ENCODE assay signal across 12 cellular contexts in genomic region chr11:114346709-114347141, GRCh38. TPM values are rescaled to one million over a fixed set of nuclear protein-coding genes. Genes with fewer than 3 reads are reported as not detected.
DNase-seq lines count a peak whose midpoint lies in the region; ATAC-seq lines count a peak whose summit lies in the region.
"Had no signal": no experiment of that assay in that cellular context is flagged by ENCODE, and none has a peak within 500 bp of the region (broad histone marks: within the 10 kb centered on the region; RNA-seq: fewer than 3 reads in every experiment).

No MANE protein-coding gene starts in this region.

- peak overlapping the region in 1 of 7 donors; percentile 9 for H3K27ac Mint-ChIP-seq in CD4-positive, alpha-beta memory T cell
- no peak overlapping the region for H3K27ac Mint-ChIP-seq in T-helper 2 cell treated with Interferon-gamma antibody and Interleukin-4, amounts not matched to agents 5 μg/mL and 100 μg/mL, for 36 hours
- no peak overlapping the region for H3K27ac Mint-ChIP-seq in memory B cell
- H3K27ac Mint-ChIP-seq: nephron had no signal

- CTCF ChIA-PET in CD4-positive, alpha-beta memory T cell (lab: Charles Lee; ENCODE audit: partially characterized antibody): interaction anchor here (1.1 to 1.8 kb wide), 5 partner anchors 9 to 203 kb away, joined by 3 to 6 read pairs (median 4); no protein-coding TSS in a partner anchor

- intact Hi-C loops in CD4-positive, alpha-beta memory T cell (cut with micrococcal nuclease): no loop called here

- no peaks in the 10 kb centered on the region for H3K36me3 Mint-ChIP-seq in CD4-positive, alpha-beta memory T cell
- no peaks in the 10 kb centered on the region for H3K36me3 Mint-ChIP-seq in T-helper 2 cell treated with Interferon-gamma antibody and Interleukin-4, amounts not matched to agents 5 μg/mL and 100 μg/mL, for 36 hours (ENCODE audit: low read depth)
- no peaks in the 10 kb centered on the region for H3K36me3 Mint-ChIP-seq in memory B cell

- ATAC-seq in memory B cell (ENCODE audit: low read depth): peak; percentile 35
- no peak for ATAC-seq in left lobe of liver

- peak in 4 of 5 donors; percentile 19 to 40 (median 26) for DNase-seq in CD4-positive, alpha-beta memory T cell
- peak; percentile 19 for DNase-seq in H4 (ENCODE audit: low spot score)
- no peak for DNase-seq in T-helper 2 cell treated with Interferon-gamma antibody and Interleukin-4, amounts not matched to agents 5 μg/mL and 100 μg/mL, for 36 hours (ENCODE audit: low spot score)
- DNase-seq in memory B cell (ENCODE audit: low spot score in 2 of 2): no peak
- DNase-seq in OCI-M2 (lab: John Stamatoyannopoulos, UW; ENCODE audit: unreplicated experiment): no peak
- DNase-seq in NCI-H1436 (lab: John Stamatoyannopoulos, UW): no peak
- DNase-seq in left lobe of liver (ENCODE audit: low spot score): no peak
- DNase-seq: activated gamma-delta T cell treated with Interleukin-2 at 50 U/mL for 16 hours, dorsolateral prefrontal cortex, NCI-H187 had no signal

- H3K27ac ChIP-seq in CD4-positive, alpha-beta memory T cell (ENCODE audit: low read depth, low read length): no peak overlapping the region
- H3K27ac ChIP-seq: dorsolateral prefrontal cortex had no signal

- H3K9me3 Mint-ChIP-seq in CD4-positive, alpha-beta memory T cell: no peaks in the 10 kb centered on the region
- no peaks in the 10 kb centered on the region for H3K9me3 Mint-ChIP-seq in T-helper 2 cell treated with Interferon-gamma antibody and Interleukin-4, amounts not matched to agents 5 μg/mL and 100 μg/mL, for 36 hours
- no peaks in the 10 kb centered on the region for H3K9me3 Mint-ChIP-seq in memory B cell
- H3K9me3 Mint-ChIP-seq: nephron had no signal

- peak overlapping the region in 7 of 8 donors; percentile 10 to 78 (median 52) for H3K4me3 Mint-ChIP-seq in CD4-positive, alpha-beta memory T cell
- H3K4me3 Mint-ChIP-seq in T-helper 2 cell treated with Interferon-gamma antibody and Interleukin-4, amounts not matched to agents 5 μg/mL and 100 μg/mL, for 36 hours: peak overlapping the region; percentile 36
- peak overlapping the region; percentile 52 for H3K4me3 Mint-ChIP-seq in memory B cell
- H3K4me3 Mint-ChIP-seq: nephron had no signal

- H3K36me3 ChIP-seq in CD4-positive, alpha-beta memory T cell (ENCODE audit: insufficient read depth, low read length): no peaks in the 10 kb centered on the region

- no peaks in the 10 kb centered on the region for H3K27me3 ChIP-seq in CD4-positive, alpha-beta memory T cell (ENCODE audit: insufficient read depth, low read length)
- H3K27me3 ChIP-seq: dorsolateral prefrontal cortex had no signal

- no peak overlapping the region for H3K4me3 ChIP-seq in CD4-positive, alpha-beta memory T cell (ENCODE audit: low read length in 2 of 2)

- no peaks in the 10 kb centered on the region for H3K4me1 ChIP-seq in CD4-positive, alpha-beta memory T cell (ENCODE audit: insufficient read depth, low read length)

- peaks cover 1 to 7% (median 5%) of the 10 kb centered on the region in 4 donors for H3K4me1 Mint-ChIP-seq in CD4-positive, alpha-beta memory T cell
- peaks cover 11% of the 10 kb centered on the region for H3K4me1 Mint-ChIP-seq in T-helper 2 cell treated with Interferon-gamma antibody and Interleukin-4, amounts not matched to agents 5 μg/mL and 100 μg/mL, for 36 hours (ENCODE audit: low read depth)
- no peaks in the 10 kb centered on the region for H3K4me1 Mint-ChIP-seq in memory B cell
- H3K4me1 Mint-ChIP-seq: nephron had no signal

- POLR2A ChIA-PET in CD4-positive, alpha-beta memory T cell (lab: Charles Lee; ENCODE audit: partially characterized antibody): interaction anchor here (1.5 kb wide), 1 partner anchor 92 kb away, joined by 3 read pairs; the partner anchor contains the start of gene REXO2

- no peaks in the 10 kb centered on the region for H3K9me3 ChIP-seq in CD4-positive, alpha-beta memory T cell (ENCODE audit: control insufficient read depth in 1 of 2, low read length in 2 of 2)

- no peaks in the 10 kb centered on the region for H3K27me3 Mint-ChIP-seq in CD4-positive, alpha-beta memory T cell
- H3K27me3 Mint-ChIP-seq in T-helper 2 cell treated with Interferon-gamma antibody and Interleukin-4, amounts not matched to agents 5 μg/mL and 100 μg/mL, for 36 hours (ENCODE audit: low read depth): no peaks in the 10 kb centered on the region
- H3K27me3 Mint-ChIP-seq in memory B cell: no peaks in the 10 kb centered on the region

RNA-seq across cellular contexts. Expression of gene NNMT, which starts 50.5 kb away (rescaled TPM):
- not detected for total RNA-seq in CD4-positive, alpha-beta memory T cell
- not detected for polyA plus RNA-seq in CD4-positive, alpha-beta memory T cell
- 895 and 907 TPM in 2 replicates for total RNA-seq in H4 (2014; rRNA removed; shearing (Covaris generic))
- 588 TPM for total RNA-seq in left lobe of liver
- total RNA-seq: OCI-LY7 had no signal

RNA-seq across cellular contexts. Expression of gene C11orf71, which starts 53.6 kb away (rescaled TPM):
- total RNA-seq in CD4-positive, alpha-beta memory T cell: 10 to 100 TPM; 15.1 to 15.6 TPM
- 10 to 100 TPM; 12.8 to 13.9 TPM for polyA plus RNA-seq in CD4-positive, alpha-beta memory T cell
- 5.8 and 7.9 TPM in 2 replicates for total RNA-seq in H4 (2014; rRNA removed; shearing (Covaris generic))
- 11.9 TPM for total RNA-seq in left lobe of liver

RNA-seq across cellular contexts. Expression of gene RBM7, which starts 53.7 kb away (rescaled TPM):
- 10 to 100 TPM; 35.8 to 43.0 TPM for total RNA-seq in CD4-positive, alpha-beta memory T cell
- 10 to 100 TPM; 23.1 to 39.8 TPM for polyA plus RNA-seq in CD4-positive, alpha-beta memory T cell
- 55.1 and 59.9 TPM in 2 replicates for total RNA-seq in H4 (2014; rRNA removed; shearing (Covaris generic))
- 8.7 TPM for total RNA-seq in left lobe of liver

Comparison
In these comparisons a context has a peak if more than half of its experiments do, and no peak if none do; other contexts are left out.
1. DNase-seq: peak in CD4-positive, alpha-beta memory T cell (4 of 5) and H4 (single experiment); none in T-helper 2 cell treated with Interferon-gamma antibody and Interleukin-4, amounts not matched to agents 5 μg/mL and 100 μg/mL, for 36 hours (single experiment), memory B cell (0 of 2), OCI-M2 (single experiment), NCI-H1436 (single experiment) and left lobe of liver (single experiment).
2. RNA of gene NNMT, which starts 50.5 kb away (total RNA-seq): 895 to 907 TPM in H4 and 588 TPM in left lobe of liver (single experiment); not detected in CD4-positive, alpha-beta memory T cell; every median in the first group is over 100 times any median in the second.
3. Peak in every context shown above with its lines, with median percentiles within 50 percentile points of each other: H3K4me3 Mint-ChIP-seq.